ENCODE assay signal across 8 cellular contexts in genomic region chr3:18295171-18295920, GRCh38.
A peak's percentile ranks its signal among the peaks of the same experiment; 100 is the strongest.
DNase-seq lines count a peak whose midpoint lies in the region; ATAC-seq, FAIRE-seq and TF ChIP-seq lines count a peak whose summit lies in the region.

No MANE protein-coding gene starts in this region.

- H3K4me2 ChIP-seq in H1 (ENCODE audit: insufficient read depth in 1 of 2, low read depth in 2 of 2, low read length in 2 of 2): no peak overlapping the region

- H3K36me3 Mint-ChIP-seq in effector memory CD8-positive, alpha-beta T cell (ENCODE audit: insufficient read depth): peaks cover 3% of the 10 kb centered on the region
- peaks cover 0 to 8% (median 5%) of the 10 kb centered on the region in 3 donors for H3K36me3 Mint-ChIP-seq in immature natural killer cell

- H3K14ac ChIP-seq in H1 (ENCODE audit: insufficient read length): no peak overlapping the region

- H3K4me3 ChIP-seq in NT2/D1 (ENCODE audit: insufficient read length, low read depth) (no peak overlapping the region), H1 (ENCODE audit: extremely low read depth in 1 of 4, insufficient read depth in 2 of 4, low read depth in 3 of 4, low read length in 4 of 4) (no peak overlapping the region)

- peak; percentile 95 for ATAC-seq in GM19043 (IDR thresholded peaks at IDR 0.05; ENCODE audit: low read depth, unreplicated experiment)
- ATAC-seq in HG03066 (IDR thresholded peaks at IDR 0.05; ENCODE audit: low read depth, unreplicated experiment): peak; percentile 96
- ATAC-seq in effector memory CD8-positive, alpha-beta T cell (replicated peaks): no peak

- H2AK5ac ChIP-seq in H1 (ENCODE audit: low read depth, low read length): no peak overlapping the region

- no peaks in the 10 kb centered on the region for H3K36me3 ChIP-seq in NT2/D1 (ENCODE audit: insufficient read depth, insufficient read length, low read length)
- no peaks in the 10 kb centered on the region for H3K36me3 ChIP-seq in H1 (ENCODE audit: control insufficient read depth in 2 of 4, insufficient read depth in 4 of 4, low read length in 3 of 4)

- TF ChIP-seq POLR2A in H1 (IDR thresholded peaks at IDR 0.05; ENCODE audit: control extremely low read depth in 1 of 2, low read depth in 2 of 2, low read length in 2 of 2): no peak

- CTCF ChIA-PET in H1 (lab: Charles Lee; ENCODE audit: partially characterized antibody): interaction anchor here (0.6 to 2.3 kb wide), 39 partner anchors 9 to 694 kb away, joined by 3 to 14 read pairs (median 4); no protein-coding TSS in a partner anchor

- no peak overlapping the region for H3K4me3 Mint-ChIP-seq in effector memory CD8-positive, alpha-beta T cell
- no peak overlapping the region for H3K4me3 Mint-ChIP-seq in immature natural killer cell

- FAIRE-seq in D721Med (lab: Jason Lieb, UNC): no peak
- FAIRE-seq in H1 (lab: Jason Lieb, UNC): peak; percentile 96

- no peak overlapping the region for H4K5ac ChIP-seq in H1 (ENCODE audit: insufficient read length, low read depth, low read length)

- H3K79me1 ChIP-seq in H1 (ENCODE audit: low read depth, low read length): no peaks in the 10 kb centered on the region

- H3K27me3 Mint-ChIP-seq in effector memory CD8-positive, alpha-beta T cell: peaks cover 0 to 17% of the 10 kb centered on the region in 2 donors
- H3K27me3 Mint-ChIP-seq in immature natural killer cell (ENCODE audit: low read depth in 3 of 3): peaks cover 2 to 8% (median 2%) of the 10 kb centered on the region in 3 donors

- H3K18ac ChIP-seq in H1 (ENCODE audit: extremely low read depth, low read length): no peak overlapping the region; the same call in 1 of the 2 replicates

- peak overlapping the region; percentile 80; the same call in 1 of the 2 replicates for H2BK12ac ChIP-seq in H1 (ENCODE audit: low read depth, low read length)

- peak overlapping the region; percentile 88 for H2BK120ac ChIP-seq in H1 (replicated peaks; ENCODE audit: low read depth, low read length)

- H3K9me3 ChIP-seq in NT2/D1 (ENCODE audit: insufficient read depth, low read length) (peaks cover 21% of the 10 kb centered on the region), H1 (ENCODE audit: insufficient read depth in 2 of 2, low read depth in 1 of 2, low read length in 1 of 2) (peaks cover 0 to 5% of the 10 kb centered on the region in 2 experiments; a peak in 2 of 4 replicates)

- H2AFZ ChIP-seq in H1 (ENCODE audit: low read length): peak overlapping the region; percentile 64

- H4K91ac ChIP-seq in H1 (replicated peaks; ENCODE audit: insufficient read length, low read length): peak overlapping the region; percentile 12

- DNase-seq in D721Med (ENCODE audit: insufficient read length, low spot score) (no peak), NT2/D1 (ENCODE audit: low read depth, low spot score) (peak; percentile 67), H1 (ENCODE audit: low read depth in 1 of 2, low spot score in 2 of 2) (peak; percentile 77 to 89), non-pigmented ciliary epithelial cell (ENCODE audit: low read depth) (peak; percentile 47), immature natural killer cell (no peak)
- DNase-seq in effector memory CD8-positive, alpha-beta T cell: no peak

- 46% methylated on average over 2 of the region's 2 CpGs; no CpG with 5 or more reads in 1 of the 2 experiments for WGBS in H1 (ENCODE audit: extremely low coverage in 1 of 2, insufficient coverage in 1 of 2, insufficient read length in 1 of 2, insufficient replicate concordance in 2 of 2, low coverage in 1 of 2, low lambda C conversion rate in 2 of 2, missing lambda C conversion rate in 1 of 2), 2 experiments

- no peak overlapping the region for H3K4ac ChIP-seq in H1 (replicated peaks; ENCODE audit: insufficient read length, low read depth, low read length)

- no peak overlapping the region for H4K8ac ChIP-seq in H1 (ENCODE audit: extremely low read depth, insufficient read depth, low read length)

- 0 out of 2 replicates have a peak overlapping the region, but pooled peaks have one; percentile 19 for H2BK5ac ChIP-seq in H1 (ENCODE audit: low read depth, low read length)

- no peaks in the 10 kb centered on the region for H3K27me3 ChIP-seq in NT2/D1 (ENCODE audit: insufficient read depth, insufficient read length)
- H3K27me3 ChIP-seq in H1 (replicated peaks in 1 of 4; ENCODE audit: control insufficient read depth in 3 of 4, extremely low read depth in 1 of 4, insufficient read depth in 3 of 4, low read length in 3 of 4): no peaks in the 10 kb centered on the region

- 0 out of 2 replicates have a peak overlapping the region, but pooled peaks have one; percentile 32 for H2BK15ac ChIP-seq in H1 (ENCODE audit: low read length)

- TF ChIP-seq CTCF in D721Med (IDR thresholded peaks at IDR 0.05; ENCODE audit: insufficient read depth, missing control alignments): peak; percentile 44
- TF ChIP-seq CTCF in H1 (IDR thresholded peaks at IDR 0.05; ENCODE audit: control extremely low read depth in 1 of 3, insufficient read depth in 1 of 3, low read depth in 1 of 3, low read length in 3 of 3): peak; percentile 80 to 99 (median 99)

- no peaks in the 10 kb centered on the region for H3K4me1 Mint-ChIP-seq in effector memory CD8-positive, alpha-beta T cell (ENCODE audit: low read depth in 2 of 2)
- H3K4me1 Mint-ChIP-seq in immature natural killer cell: no peaks in the 10 kb centered on the region

- no peak overlapping the region for H3K27ac Mint-ChIP-seq in effector memory CD8-positive, alpha-beta T cell
- H3K27ac Mint-ChIP-seq in immature natural killer cell: no peak overlapping the region

- H3K9ac ChIP-seq in NT2/D1 (ENCODE audit: insufficient read length, low read depth) (no peak overlapping the region), H1 (replicated peaks in 1 of 4; ENCODE audit: extremely low read depth in 1 of 4, low read depth in 3 of 4, low read length in 3 of 4) (no peak overlapping the region)

- POLR2A ChIA-PET in H1 (lab: Charles Lee; ENCODE audit: partially characterized antibody): no interaction called here

- no peaks in the 10 kb centered on the region for H3K79me2 ChIP-seq in H1 (ENCODE audit: control insufficient read depth in 1 of 2, insufficient read depth in 2 of 2, low read length in 2 of 2)

- H3K4me1 ChIP-seq in NT2/D1 (ENCODE audit: insufficient read depth, insufficient read length): no peaks in the 10 kb centered on the region
- H3K4me1 ChIP-seq in H1 (replicated peaks in 1 of 4; ENCODE audit: control insufficient read depth in 3 of 4, insufficient read depth in 4 of 4, low read length in 3 of 4): peaks cover 0 to 4% (median 3%) of the 10 kb centered on the region in 4 experiments; a peak in 4 of 7 replicates

- TF ChIP-seq RAD21 in H1 (IDR thresholded peaks at IDR 0.05 in 1 of 2, conservative IDR thresholded peaks at IDR 0.05 in 1 of 2; ENCODE audit: low read depth in 2 of 2, low read length in 2 of 2): peak; percentile 93 to 95

- no peak for TF ChIP-seq EP300 in H1 (IDR thresholded peaks at IDR 0.05; ENCODE audit: borderline replicate concordance in 1 of 2, low read depth in 2 of 2, low read length in 2 of 2)

- H4K20me1 ChIP-seq in H1 (replicated peaks in 1 of 2; ENCODE audit: control insufficient read depth in 1 of 2, insufficient read depth in 2 of 2, low read length in 2 of 2): no peaks in the 10 kb centered on the region

- no peak overlapping the region for H3K23ac ChIP-seq in H1 (ENCODE audit: insufficient read length)

- H3K23me2 ChIP-seq in H1 (ENCODE audit: low read depth, low read length): no peaks in the 10 kb centered on the region

- H3K9me3 Mint-ChIP-seq in effector memory CD8-positive, alpha-beta T cell: peaks cover 6 to 8% of the 10 kb centered on the region in 2 donors
- peaks cover 13 to 26% (median 21%) of the 10 kb centered on the region in 6 donors for H3K9me3 Mint-ChIP-seq in immature natural killer cell

- H3K56ac ChIP-seq in H1 (replicated peaks; ENCODE audit: insufficient read length, low read depth, low read length): no peak overlapping the region

- no peak overlapping the region for H3K27ac ChIP-seq in H1 (ENCODE audit: low read depth, low read length)

- H2BK20ac ChIP-seq in H1 (ENCODE audit: low read length): peak overlapping the region; percentile 57; the same call in 1 of the 2 replicates

TF ChIP-seq in H1, 55 proteins besides CTCF, POLR2A, EP300 and RAD21:
- TF ChIP-seq FOSL1 (IDR thresholded peaks at IDR 0.05; ENCODE audit: insufficient read depth, low read depth, low read length) (no peak), CREB1 (IDR thresholded peaks at IDR 0.05) (peak; percentile 52; the same call in 1 of the 2 replicates), YY1 (IDR thresholded peaks at IDR 0.05; ENCODE audit: low read depth, low read length) (peak; percentile 78), MAX (IDR thresholded peaks at IDR 0.05) (peak; percentile 62; the same call in 1 of the 2 replicates), BACH1 (IDR thresholded peaks at IDR 0.05; ENCODE audit: low read length) (peak; percentile 55), TEAD4 (IDR thresholded peaks at IDR 0.05; ENCODE audit: low read depth, low read length) (peak; percentile 98), HDAC2 (IDR thresholded peaks at IDR 0.05; ENCODE audit: borderline replicate concordance in 1 of 2, low read depth in 2 of 2, low read length in 2 of 2) (0 out of 4 replicates have a peak, but pooled peaks of 1 of the 2 experiments have one; percentile 37), CTBP2 (IDR thresholded peaks at IDR 0.05; ENCODE audit: borderline replicate concordance, insufficient read depth, insufficient read length, low read length) (peak; percentile 56), PHF8 (conservative IDR thresholded peaks at IDR 0.05; ENCODE audit: low read depth, low read length) (no peak), SUZ12 (IDR thresholded peaks at IDR 0.05; ENCODE audit: low read length) (no peak)

Comparison
In these comparisons a context has a peak if more than half of its experiments do, and no peak if none do; other contexts are left out.
1. DNase-seq: peak in NT2/D1 (single experiment), H1 (2 of 2) and non-pigmented ciliary epithelial cell (single experiment); none in D721Med (single experiment), effector memory CD8-positive, alpha-beta T cell (0 of 3) and immature natural killer cell (0 of 3).